ENCODE assay signal across 11 cellular contexts in the genomic region with DNA sequence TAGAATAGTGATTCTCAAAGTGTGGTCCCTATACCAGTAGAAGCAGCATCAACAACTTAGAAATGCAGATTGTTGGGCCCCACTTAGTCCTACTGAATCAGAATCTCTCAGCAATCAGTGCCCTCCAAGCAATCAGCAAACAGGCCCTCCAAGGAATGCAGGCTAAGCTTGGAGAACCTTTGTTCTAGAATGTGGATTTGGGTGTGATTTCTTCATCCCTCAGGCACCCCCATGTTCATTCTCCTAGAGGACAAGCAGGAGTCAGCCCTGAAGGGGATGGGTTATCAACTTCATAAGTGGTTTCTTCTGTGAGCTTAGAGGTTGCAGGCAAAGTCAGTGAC. TPM values are rescaled to one million over a fixed set of nuclear protein-coding genes. Genes with fewer than 3 reads are reported as not detected.
DNase-seq lines count a peak whose midpoint lies in the region; ATAC-seq and TF ChIP-seq lines count a peak whose summit lies in the region.
"Had no signal": no experiment of that assay in that cellular context is flagged by ENCODE, and none has a peak within 500 bp of the region (broad histone marks: within the 10 kb centered on the region; RNA-seq: fewer than 3 reads in every experiment).

No MANE protein-coding gene starts in this region.

- ATAC-seq in HG03108 (IDR thresholded peaks at IDR 0.05; ENCODE audit: unreplicated experiment), result peak; percentile 6
- no peak for ATAC-seq in GM18868 (IDR thresholded peaks at IDR 0.05; ENCODE audit: unreplicated experiment)

- H3K4me3 ChIP-seq in CD8-positive, alpha-beta memory T cell (ENCODE audit: low read length), result peak overlapping the region; percentile 2

- CTCF ChIA-PET in CD8-positive, alpha-beta memory T cell (lab: Charles Lee), result interaction anchor here (0.6 to 1.4 kb wide), 4 partner anchors 12 to 167 kb away, joined by 3 to 4 read pairs (median 3); a partner anchor contains a TSS

- peak overlapping the region in 6 of 7 donors; percentile 36 to 80 (median 62) for H3K4me3 Mint-ChIP-seq in CD8-positive, alpha-beta memory T cell
- peak overlapping the region; percentile 72 for H3K4me3 Mint-ChIP-seq in activated naive CD8-positive, alpha-beta T cell
- H3K4me3 Mint-ChIP-seq in neural crest cell, result no peak overlapping the region

- H3K36me3 Mint-ChIP-seq in CD8-positive, alpha-beta memory T cell, result peaks cover 0 to 67% (median 9%) of the 10 kb centered on the region in 3 donors
- peaks cover 2% of the 10 kb centered on the region for H3K36me3 Mint-ChIP-seq in activated naive CD8-positive, alpha-beta T cell
- no peaks in the 10 kb centered on the region for H3K36me3 Mint-ChIP-seq in neural crest cell (ENCODE audit: low read depth)

- peak overlapping the region; percentile 36 for H3K27ac ChIP-seq in CD8-positive, alpha-beta memory T cell (ENCODE audit: low read depth, low read length)
- no peak overlapping the region for H3K27ac ChIP-seq in substantia nigra (ENCODE audit: low read depth, low read length, poor library complexity, severe bottlenecking)

- POLR2A ChIA-PET in CD8-positive, alpha-beta memory T cell (lab: Charles Lee), result interaction anchor here (1.0 kb wide), 1 partner anchor 86 kb away, joined by 6 read pairs; no protein-coding TSS in a partner anchor

- peaks cover 16% of the 10 kb centered on the region for H3K36me3 ChIP-seq in CD8-positive, alpha-beta memory T cell (ENCODE audit: insufficient read depth, low read length)

- no peaks in the 10 kb centered on the region for H3K9me3 Mint-ChIP-seq in CD8-positive, alpha-beta memory T cell
- no peaks in the 10 kb centered on the region for H3K9me3 Mint-ChIP-seq in activated naive CD8-positive, alpha-beta T cell (ENCODE audit: low read depth)
- no peaks in the 10 kb centered on the region for H3K9me3 Mint-ChIP-seq in neural crest cell

- H3K27me3 ChIP-seq in CD8-positive, alpha-beta memory T cell (ENCODE audit: insufficient read depth, low read length, poor library complexity, severe bottlenecking), result no peaks in the 10 kb centered on the region

- H3K27me3 Mint-ChIP-seq in CD8-positive, alpha-beta memory T cell, result no peaks in the 10 kb centered on the region
- no peaks in the 10 kb centered on the region for H3K27me3 Mint-ChIP-seq in activated naive CD8-positive, alpha-beta T cell
- H3K27me3 Mint-ChIP-seq in neural crest cell (ENCODE audit: low read depth), result no peaks in the 10 kb centered on the region

- no peak for DNase-seq in CD8-positive, alpha-beta memory T cell
- DNase-seq in neural crest cell (ENCODE audit: low read depth, low spot score), result no peak
- no peak for DNase-seq in kidney glomerular epithelial cell (lab: John Stamatoyannopoulos, UW)
- DNase-seq in substantia nigra (lab: John Stamatoyannopoulos, UW), result no peak
- DNase-seq in effector CD8-positive, alpha-beta T cell (lab: John Stamatoyannopoulos, UW), result no peak
- DNase-seq: amniotic stem cell; kidney; stimulated activated naive CD4-positive, alpha-beta T cell treated with Interleukin-2 at 50 U/mL for 16 hours had no signal

- peaks cover 66% of the 10 kb centered on the region for H3K4me1 ChIP-seq in CD8-positive, alpha-beta memory T cell (ENCODE audit: insufficient read depth, low read length)

- peaks cover 74 to 88% (median 77%) of the 10 kb centered on the region in 3 donors for H3K4me1 Mint-ChIP-seq in CD8-positive, alpha-beta memory T cell
- peaks cover 73% of the 10 kb centered on the region for H3K4me1 Mint-ChIP-seq in activated naive CD8-positive, alpha-beta T cell (ENCODE audit: low read depth)
- peaks cover 14% of the 10 kb centered on the region for H3K4me1 Mint-ChIP-seq in neural crest cell

- TF ChIP-seq CTCF in neural crest cell (conservative IDR thresholded peaks at IDR 0.05), result no peak

- no peaks in the 10 kb centered on the region for H3K9me3 ChIP-seq in CD8-positive, alpha-beta memory T cell (ENCODE audit: low read length)

- peak overlapping the region; percentile 74 to 95 (median 84) for H3K27ac Mint-ChIP-seq in CD8-positive, alpha-beta memory T cell
- H3K27ac Mint-ChIP-seq in activated naive CD8-positive, alpha-beta T cell, result peak overlapping the region; percentile 96
- peak overlapping the region; percentile 6 for H3K27ac Mint-ChIP-seq in neural crest cell (ENCODE audit: unreplicated experiment)

RNA-seq across cellular contexts. Expression of a gene that starts 40.5 kb away (rescaled TPM):
- total RNA-seq in CD8-positive, alpha-beta memory T cell, result 10 to 100 TPM; 41.7 to 42.6 TPM
- 20.5 TPM for polyA plus RNA-seq in CD8-positive, alpha-beta memory T cell
- 28.9 and 31.2 TPM in 2 replicates for total RNA-seq in neural crest cell

Comparison
In these comparisons a context has a peak if more than half of its experiments do, and no peak if none do; other contexts are left out.
1. H3K27ac Mint-ChIP-seq: peak in every context shown above with its lines; median percentile 96 in activated naive CD8-positive, alpha-beta T cell; 84 in CD8-positive, alpha-beta memory T cell; 6 in neural crest cell.